In genomic region chr11:27209562-27210005, GRCh38 we compare ENCODE assay signal across 9 cellular contexts.
DNase-seq lines count a peak whose midpoint lies in the region; ATAC-seq lines count a peak whose summit lies in the region.
"Had no signal": no experiment of that assay in that cellular context is flagged by ENCODE, and none has a peak within 500 bp of the region (broad histone marks: within the 10 kb centered on the region; RNA-seq: fewer than 3 reads in every experiment).

No MANE protein-coding gene starts in this region.

- H3K36me3 ChIP-seq in mesodermal cell (ENCODE audit: control insufficient read depth, insufficient read depth, low read length), result no peaks in the 10 kb centered on the region

- H3K4me1 Mint-ChIP-seq in naive thymus-derived CD8-positive, alpha-beta T cell, result no peaks in the 10 kb centered on the region

- H3K9me3 ChIP-seq in mesodermal cell (ENCODE audit: control insufficient read depth, low read length), result no peaks in the 10 kb centered on the region

- H3K36me3 Mint-ChIP-seq in naive thymus-derived CD8-positive, alpha-beta T cell, result no peaks in the 10 kb centered on the region

- H3K27me3 Mint-ChIP-seq in naive thymus-derived CD8-positive, alpha-beta T cell, result peaks cover 4 to 32% (median 9%) of the 10 kb centered on the region in 5 donors

- POLR2A ChIA-PET in naive thymus-derived CD8-positive, alpha-beta T cell (lab: Charles Lee), result interaction anchor here (0.7 kb wide), 1 partner anchor 274 kb away, joined by 3 read pairs; no protein-coding TSS in a partner anchor

- peaks cover 0 to 2% (median 0%) of the 10 kb centered on the region in 9 donors for H3K9me3 Mint-ChIP-seq in naive thymus-derived CD8-positive, alpha-beta T cell

- H3K27ac Mint-ChIP-seq in naive thymus-derived CD8-positive, alpha-beta T cell, result no peak overlapping the region

- peak overlapping the region; percentile 80 for H3K27ac ChIP-seq in mesodermal cell (ENCODE audit: low read depth, low read length, severe bottlenecking)

- ATAC-seq in naive thymus-derived CD8-positive, alpha-beta T cell, result no peak

- DNase-seq in NCI-H2107 treated with DMSO at 0.1 percent for 48 hours (lab: John Stamatoyannopoulos, UW; ENCODE audit: unreplicated experiment) (peak; percentile 80), NCI-H2107 (lab: John Stamatoyannopoulos, UW) (no peak), HT1080 (ENCODE audit: low read depth) (peak; percentile 99), amniotic epithelial cell (ENCODE audit: low read depth) (peak; percentile 96), NCI-H2081 treated with DMSO at 0.1 percent for 48 hours (lab: John Stamatoyannopoulos, UW) (no peak)
- no peak for DNase-seq in stimulated activated CD4-positive, alpha-beta T cell treated with anti-CD3 and anti-CD28 coated beads, Interleukin-12 subunit alpha, Interleukin-12 subunit beta, amount 100 ng/mL, for 4 hours
- DNase-seq in naive thymus-derived CD8-positive, alpha-beta T cell, result no peak

- no peak overlapping the region for H3K4me3 Mint-ChIP-seq in naive thymus-derived CD8-positive, alpha-beta T cell
- H3K4me3 Mint-ChIP-seq: neural crest cell had no signal

- H3K4me3 ChIP-seq in mesodermal cell (ENCODE audit: extremely low read depth, insufficient read depth, low read length, poor library complexity, severe bottlenecking), result no peak overlapping the region

- H3K4me1 ChIP-seq in mesodermal cell (ENCODE audit: control insufficient read depth, insufficient read depth, low read length, poor library complexity, severe bottlenecking), result peaks cover 72% of the 10 kb centered on the region

Comparison
In these comparisons a context has a peak if more than half of its experiments do, and no peak if none do; other contexts are left out.
1. DNase-seq: peak in NCI-H2107 treated with DMSO at 0.1 percent for 48 hours (single experiment), HT1080 (single experiment) and amniotic epithelial cell (single experiment); none in NCI-H2107 (single experiment), stimulated activated CD4-positive, alpha-beta T cell treated with anti-CD3 and anti-CD28 coated beads, Interleukin-12 subunit alpha, Interleukin-12 subunit beta, amount 100 ng/mL, for 4 hours (single experiment), naive thymus-derived CD8-positive, alpha-beta T cell (0 of 10) and NCI-H2081 treated with DMSO at 0.1 percent for 48 hours (single experiment).